1 cellular context compared by ENCODE assay signal in genomic region chr17:55072910-55073309, GRCh38.
TF ChIP-seq lines count a peak whose summit lies in the region.

No MANE protein-coding gene starts in this region.

TF ChIP-seq in IMR-90, 13 proteins besides CTCF, POLR2A, EP300 and RAD21:
- TF ChIP-seq MAZ (IDR thresholded peaks at IDR 0.05; ENCODE audit: borderline replicate concordance, low read depth, low read length) (no peak), BHLHE40 (IDR thresholded peaks at IDR 0.05; ENCODE audit: low read depth, low read length) (no peak), FOS (IDR thresholded peaks at IDR 0.05; ENCODE audit: low read depth, low read length) (no peak), RCOR1 (IDR thresholded peaks at IDR 0.05; ENCODE audit: insufficient replicate concordance, low read length) (no peak), NFE2L2 (IDR thresholded peaks at IDR 0.05; ENCODE audit: low read depth, low read length) (no peak), SMC3 (IDR thresholded peaks at IDR 0.05; ENCODE audit: low read depth, low read length) (no peak), RFX5 (IDR thresholded peaks at IDR 0.05; ENCODE audit: low read depth, low read length) (no peak), ELK1 (IDR thresholded peaks at IDR 0.05; ENCODE audit: borderline replicate concordance, low read depth, low read length) (no peak), MXI1 (IDR thresholded peaks at IDR 0.05; ENCODE audit: borderline replicate concordance, low read depth, low read length) (no peak), MAFK (IDR thresholded peaks at IDR 0.05; ENCODE audit: low read depth, low read length) (no peak), CHD1 (IDR thresholded peaks at IDR 0.05; ENCODE audit: low read depth, low read length) (no peak), CEBPB (IDR thresholded peaks at IDR 0.05; ENCODE audit: low read depth, low read length) (no peak), USF2 (IDR thresholded peaks at IDR 0.05; ENCODE audit: low read depth, low read length) (no peak)
